ENCODE assay signal across 8 cellular contexts in genomic region chr16:28846080-28846932, GRCh38. TPM values are rescaled to one million over a fixed set of nuclear protein-coding genes. Genes with fewer than 3 reads are reported as not detected.
A peak's percentile ranks its signal among the peaks of the same experiment; 100 is the strongest.
DNase-seq lines count a peak whose midpoint lies in the region; ATAC-seq and TF ChIP-seq lines count a peak whose summit lies in the region.

Gene TUFM (minus strand): TSS chr16:28846348. CDS start chr16:28846269, 79 bp downstream.

- no peaks in the 10 kb centered on the region for H3K27me3 ChIP-seq in KMS-11 (ENCODE audit: insufficient read depth, low read depth)
- no peaks in the 10 kb centered on the region for H3K27me3 ChIP-seq in Peyer's patch
- no peaks in the 10 kb centered on the region for H3K27me3 ChIP-seq in esophagus muscularis mucosa

- H3K4me1 ChIP-seq in KMS-11 (ENCODE audit: low read depth, poor library complexity, severe bottlenecking) (peaks cover 13% of the 10 kb centered on the region), Peyer's patch (peaks cover 0 to 24% (median 16%) of the 10 kb centered on the region in 4 donors), esophagus muscularis mucosa (peaks cover 20 to 35% (median 29%) of the 10 kb centered on the region in 4 donors)

- intact Hi-C loops in esophagus muscularis mucosa (cut with DNase I) = no loop called here

- DNase-seq in DMS79 (lab: John Stamatoyannopoulos, UW) (peak; percentile 99), Peyer's patch (peak; percentile 97 to 99 (median 97)), esophagus muscularis mucosa (ENCODE audit: extremely low spot score) (peak; percentile 99), myocyte (ENCODE audit: low read depth) (peak; percentile 99)
- peak; percentile 98 to 99 for DNase-seq in activated T-cell treated with anti-CD3 and anti-CD28 coated beads, Interleukin-2, amount 50 U/mL, for 72 hours
- DNase-seq in stimulated activated effector memory CD8-positive, alpha-beta T cell treated with anti-CD3 and anti-CD28 coated beads, Interleukin-12 subunit alpha, Interleukin-12 subunit beta, amount 100 ng/mL, for 72 hours (ENCODE audit: low spot score in 2 of 2) = peak; percentile 93 to 98

- peak within 1 kb of the TSS; percentile 79 for H3K4me3 ChIP-seq in KMS-11 (IDR thresholded peaks at IDR 0.05; ENCODE audit: insufficient read depth, low read depth, low read length)
- peak within 1 kb of the TSS; percentile 79 to 96 (median 86) for H3K4me3 ChIP-seq in Peyer's patch
- H3K4me3 ChIP-seq in esophagus muscularis mucosa = peak within 1 kb of the TSS; percentile 76 to 97 (median 87)

- peak within 1 kb of the TSS; percentile 76 for H3K9ac ChIP-seq in KMS-11

- peaks cover 0 to 6% of the 10 kb centered on the region in 2 donors for H3K36me3 Mint-ChIP-seq in activated T-cell treated with anti-CD3 and anti-CD28 coated beads, Interleukin-2, amount 50 U/mL, for 72 hours (ENCODE audit: insufficient read depth in 2 of 2)
- peaks cover 54% of the 10 kb centered on the region for H3K36me3 Mint-ChIP-seq in stimulated activated effector memory CD8-positive, alpha-beta T cell treated with anti-CD3 and anti-CD28 coated beads, Interleukin-12 subunit alpha, Interleukin-12 subunit beta, amount 100 ng/mL, for 72 hours

- ATAC-seq in GM21723 (IDR thresholded peaks at IDR 0.05; ENCODE audit: unreplicated experiment) = peak; percentile 87
- peak; percentile 93 to 95 for ATAC-seq in activated T-cell treated with anti-CD3 and anti-CD28 coated beads, Interleukin-2, amount 50 U/mL, for 72 hours (replicated peaks in 1 of 2)
- ATAC-seq in stimulated activated effector memory CD8-positive, alpha-beta T cell treated with anti-CD3 and anti-CD28 coated beads, Interleukin-12 subunit alpha, Interleukin-12 subunit beta, amount 100 ng/mL, for 72 hours = peak; percentile 97

- H3K27me3 Mint-ChIP-seq in activated T-cell treated with anti-CD3 and anti-CD28 coated beads, Interleukin-2, amount 50 U/mL, for 72 hours (ENCODE audit: low read depth) = no peaks in the 10 kb centered on the region

- H3K4me1 Mint-ChIP-seq in activated T-cell treated with anti-CD3 and anti-CD28 coated beads, Interleukin-2, amount 50 U/mL, for 72 hours (ENCODE audit: low read depth) = peaks cover 28% of the 10 kb centered on the region
- peaks cover 34% of the 10 kb centered on the region for H3K4me1 Mint-ChIP-seq in stimulated activated effector memory CD8-positive, alpha-beta T cell treated with anti-CD3 and anti-CD28 coated beads, Interleukin-12 subunit alpha, Interleukin-12 subunit beta, amount 100 ng/mL, for 72 hours

- H3K79me2 ChIP-seq in KMS-11 (ENCODE audit: insufficient read depth, low read depth) = peaks cover 26% of the 10 kb centered on the region

- TF ChIP-seq EP300 in esophagus muscularis mucosa (IDR thresholded peaks at IDR 0.05) = no peak

- H3K9me3 ChIP-seq in Peyer's patch (no peaks in the 10 kb centered on the region), esophagus muscularis mucosa (no peaks in the 10 kb centered on the region)

- WGBS in esophagus muscularis mucosa = no CpG with 5 or more reads among the region's 73 CpGs

- H3K36me3 ChIP-seq in KMS-11 (ENCODE audit: insufficient read depth) (peaks cover 9% of the 10 kb centered on the region; the same call in 1 of the 2 replicates), Peyer's patch (peaks cover 0 to 27% (median 0%) of the 10 kb centered on the region in 3 donors), esophagus muscularis mucosa (peaks cover 26 to 41% (median 36%) of the 10 kb centered on the region in 4 donors)

- TF ChIP-seq CTCF in KMS-11 (conservative IDR thresholded peaks at IDR 0.05; ENCODE audit: low read depth, low read length) = peak; percentile 62
- TF ChIP-seq CTCF in Peyer's patch (IDR thresholded peaks at IDR 0.05) = peak; percentile 54 to 85 (median 64)
- TF ChIP-seq CTCF in esophagus muscularis mucosa (IDR thresholded peaks at IDR 0.05) = peak; percentile 49 to 83 (median 64)

- peak within 1 kb of the TSS; percentile 76 for H2AFZ ChIP-seq in KMS-11 (ENCODE audit: low read depth)

- H3K9me3 Mint-ChIP-seq in activated T-cell treated with anti-CD3 and anti-CD28 coated beads, Interleukin-2, amount 50 U/mL, for 72 hours = no peaks in the 10 kb centered on the region
- no peaks in the 10 kb centered on the region for H3K9me3 Mint-ChIP-seq in stimulated activated effector memory CD8-positive, alpha-beta T cell treated with anti-CD3 and anti-CD28 coated beads, Interleukin-12 subunit alpha, Interleukin-12 subunit beta, amount 100 ng/mL, for 72 hours

- TF ChIP-seq POLR2A in Peyer's patch (IDR thresholded peaks at IDR 0.05) = peak; percentile 57 to 68
- peak; percentile 26 for TF ChIP-seq POLR2A in esophagus muscularis mucosa (IDR thresholded peaks at IDR 0.05; ENCODE audit: low read depth)

- H4K20me1 ChIP-seq in KMS-11 (ENCODE audit: insufficient read depth) = no peaks in the 10 kb centered on the region; the same call in 1 of the 2 replicates

- peak within 1 kb of the TSS; percentile 95 for H3K27ac Mint-ChIP-seq in activated T-cell treated with anti-CD3 and anti-CD28 coated beads, Interleukin-2, amount 50 U/mL, for 72 hours
- peak within 1 kb of the TSS; percentile 99 for H3K27ac Mint-ChIP-seq in stimulated activated effector memory CD8-positive, alpha-beta T cell treated with anti-CD3 and anti-CD28 coated beads, Interleukin-12 subunit alpha, Interleukin-12 subunit beta, amount 100 ng/mL, for 72 hours

- peak within 1 kb of the TSS; percentile 63 for H3K4me2 ChIP-seq in KMS-11

- peak within 1 kb of the TSS; percentile 55 for H3K27ac ChIP-seq in KMS-11
- H3K27ac ChIP-seq in Peyer's patch = peak within 1 kb of the TSS; percentile 78 to 88 (median 85)
- H3K27ac ChIP-seq in esophagus muscularis mucosa (replicated peaks in 1 of 4) = peak within 1 kb of the TSS; percentile 90 to 93 (median 92)

- H3K4me3 Mint-ChIP-seq in activated T-cell treated with anti-CD3 and anti-CD28 coated beads, Interleukin-2, amount 50 U/mL, for 72 hours = peak within 1 kb of the TSS; percentile 95 to 98
- peak within 1 kb of the TSS; percentile 98 for H3K4me3 Mint-ChIP-seq in stimulated activated effector memory CD8-positive, alpha-beta T cell treated with anti-CD3 and anti-CD28 coated beads, Interleukin-12 subunit alpha, Interleukin-12 subunit beta, amount 100 ng/mL, for 72 hours

RNA-seq across cellular contexts. Expression of gene TUFM, which starts in this region (rescaled TPM):
- total RNA-seq in Peyer's patch = 100 to 1,000 TPM; 125 to 157 (median 131) TPM
- total RNA-seq in activated T-cell treated with anti-CD3 and anti-CD28 coated beads, Interleukin-2, amount 50 U/mL, for 72 hours = 100 to 1,000 TPM; 172 to 220 TPM
- 100 to 1,000 TPM in 1 of 4 donors, 10 to 100 TPM in 3; 63.1 to 106 (median 82.8) TPM for total RNA-seq in esophagus muscularis mucosa
- total RNA-seq in myocyte = 144 and 154 TPM in 2 replicates
- 157 TPM for polyA plus RNA-seq in myocyte (2012)

Comparison
In these comparisons a context has a peak if more than half of its experiments do, and no peak if none do; other contexts are left out.
1. Peak in every context shown above with its lines: DNase-seq, ATAC-seq, H3K4me3 ChIP-seq and H3K27ac ChIP-seq.